In genomic region chr16:55790240-55790639, GRCh38 we compare ENCODE assay signal across 3 cellular contexts. TPM values are rescaled to one million over a fixed set of nuclear protein-coding genes. Genes with fewer than 3 reads are reported as not detected.
"Had no signal": no experiment of that assay in that cellular context is flagged by ENCODE, and none has a peak within 500 bp of the region (broad histone marks: within the 10 kb centered on the region; RNA-seq: fewer than 3 reads in every experiment).

No MANE protein-coding gene starts in this region.

RNA-seq across cellular contexts. Expression of gene CES1, which starts 42.7 kb away (rescaled TPM):
- total RNA-seq: PC-3, SJSA1 had no signal
- polyA plus RNA-seq: SK-N-SH had no signal
